24 cellular contexts compared by ENCODE assay signal in the genomic region with DNA sequence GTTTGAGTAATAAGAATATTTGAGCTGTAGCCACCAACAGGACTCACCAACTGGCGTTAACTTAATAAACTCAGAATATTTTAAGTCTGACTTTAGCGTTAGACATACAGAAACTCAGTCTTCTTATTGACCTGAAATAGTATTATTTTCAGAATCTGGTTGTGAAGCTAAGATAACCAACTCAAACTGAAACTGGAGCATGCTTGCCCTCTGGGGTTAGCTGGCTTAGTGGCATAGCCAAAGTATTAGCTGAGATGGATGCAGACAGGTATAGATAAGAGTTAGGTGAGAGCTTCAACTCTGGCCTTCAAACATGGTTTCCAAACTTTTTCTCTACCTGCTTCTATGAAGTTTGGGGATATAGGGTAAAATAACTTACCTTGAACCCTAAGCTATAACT. TPM values are rescaled to one million over a fixed set of nuclear protein-coding genes. Genes with fewer than 3 reads are reported as not detected.
DNase-seq lines count a peak whose midpoint lies in the region; ATAC-seq and TF ChIP-seq lines count a peak whose summit lies in the region.
"Had no signal": no experiment of that assay in that cellular context is flagged by ENCODE, and none has a peak within 500 bp of the region (broad histone marks: within the 10 kb centered on the region; RNA-seq: fewer than 3 reads in every experiment).

No MANE protein-coding gene starts in this region.

- H3K4me3 ChIP-seq in GM12865 (ENCODE audit: low read depth, low read length) (no peak overlapping the region), right atrium auricular region (no peak overlapping the region), adrenal gland (no peak overlapping the region)

- H3K9me3 ChIP-seq in right atrium auricular region (no peaks in the 10 kb centered on the region), adrenal gland (replicated peaks in 1 of 3) (no peaks in the 10 kb centered on the region)
- H3K9me3 ChIP-seq: SK-N-SH had no signal

- H3K36me3 ChIP-seq in right atrium auricular region (no peaks in the 10 kb centered on the region), adrenal gland (replicated peaks in 1 of 2) (no peaks in the 10 kb centered on the region)

- H3K27ac ChIP-seq in right atrium auricular region (no peak overlapping the region), adrenal gland (no peak overlapping the region)
- H3K27ac ChIP-seq: 22Rv1, C4-2B had no signal

- TF ChIP-seq POLR2A in adrenal gland (IDR thresholded peaks at IDR 0.05) = no peak

- peak; percentile 17 for DNase-seq in GM12865 (ENCODE audit: low read depth)
- DNase-seq in right atrium auricular region (ENCODE audit: low spot score) = no peak
- no peak for DNase-seq in NCI-H1048 (lab: John Stamatoyannopoulos, UW)
- DNase-seq in adrenal gland = no peak
- DNase-seq: AML-193; GOT3; Karpas-422; NCI-H1092; NCI-H1694 treated with DMSO at 0.1 percent for 48 hours; NK-92 treated with Interleukin-12 subunit alpha and Interleukin-12 subunit beta, amount 100 ng/mL, for 24 hours; SK-N-SH; T-helper 1 cell; T-helper 9 cell had no signal

- H3K4me1 ChIP-seq in right atrium auricular region (no peaks in the 10 kb centered on the region), adrenal gland (replicated peaks in 1 of 2) (no peaks in the 10 kb centered on the region)

- H3K27me3 ChIP-seq in right atrium auricular region (no peaks in the 10 kb centered on the region), adrenal gland (no peaks in the 10 kb centered on the region)

- intact Hi-C loops in adrenal gland (cut with DNase I) = no loop called here

- ATAC-seq in GM18861 (IDR thresholded peaks at IDR 0.05; ENCODE audit: unreplicated experiment) (peak; percentile 53), HG02759 (IDR thresholded peaks at IDR 0.05; ENCODE audit: unreplicated experiment) (peak; percentile 68), HG03354 (IDR thresholded peaks at IDR 0.05; ENCODE audit: poor library complexity, severe bottlenecking, unreplicated experiment) (peak; percentile 50), HG03135 (IDR thresholded peaks at IDR 0.05; ENCODE audit: unreplicated experiment) (no peak)
- ATAC-seq: Right ventricle myocardium inferior had no signal

- WGBS in adrenal gland, 4 donors = 64 to 79% (median 71%) methylated on average over 2 of the region's 2 CpGs

- TF ChIP-seq CTCF in GM12865 (IDR thresholded peaks at IDR 0.05; ENCODE audit: insufficient read depth, low read depth, low read length, missing control alignments) = no peak
- no peak for TF ChIP-seq CTCF in right atrium auricular region (IDR thresholded peaks at IDR 0.05)
- no peak for TF ChIP-seq CTCF in adrenal gland (IDR thresholded peaks at IDR 0.05)

RNA-seq across cellular contexts. Expression of gene AMY1C, which starts 40.5 kb away (rescaled TPM):
- not detected for total RNA-seq in right atrium auricular region
- total RNA-seq in adrenal gland = not detected
- not detected for polyA plus RNA-seq in adrenal gland
- total RNA-seq: MCF 10A, NCI-H460, OCI-LY7, Right ventricle myocardium inferior had no signal
- polyA plus RNA-seq: IgD-negative memory B cell, SK-N-SH had no signal
